ENCODE assay signal across 15 cellular contexts in genomic region chr2:64222351-64222750, GRCh38.
DNase-seq lines count a peak whose midpoint lies in the region; ATAC-seq and TF ChIP-seq lines count a peak whose summit lies in the region.
"Had no signal": no experiment of that assay in that cellular context is flagged by ENCODE, and none has a peak within 500 bp of the region (broad histone marks: within the 10 kb centered on the region; RNA-seq: fewer than 3 reads in every experiment).

No MANE protein-coding gene starts in this region.

- WGBS in hepatocyte (ENCODE audit: low lambda C conversion rate, missing lambda C conversion rate) = 55% methylated on average over 2 of the region's 2 CpGs
- WGBS in spleen, 5 donors = 70 to 87% (median 78%) methylated on average over 2 of the region's 2 CpGs
- 8 to 25% methylated on average over 2 of the region's 2 CpGs for WGBS in lower leg skin, 2 donors

- H3K79me2 ChIP-seq in hepatocyte = no peaks in the 10 kb centered on the region

- DNase-seq in DMS53 (lab: John Stamatoyannopoulos, UW) (peak; percentile 37), DMS53 treated with DMSO at 0.1 percent for 48 hours (lab: John Stamatoyannopoulos, UW; ENCODE audit: unreplicated experiment) (no peak), breast epithelium (ENCODE audit: low spot score in 2 of 2) (peak in 1 of 2 donors; percentile 62), hepatocyte (ENCODE audit: low spot score) (no peak), spleen (no peak), DMS114 treated with DMSO at 0.1 percent for 48 hours (lab: John Stamatoyannopoulos, UW; ENCODE audit: unreplicated experiment) (no peak), lower leg skin (ENCODE audit: low spot score in 2 of 2) (no peak)
- DNase-seq: activated gamma-delta T cell treated with Interleukin-2 at 50 U/mL for 16 hours, endodermal cell, NCI-H2081 treated with DMSO at 0.1 percent for 48 hours, nucleus accumbens, thyroid gland had no signal

- no peak for ATAC-seq in HG03469 (IDR thresholded peaks at IDR 0.05; ENCODE audit: unreplicated experiment)
- ATAC-seq: WTC11 had no signal

- H3K4me1 ChIP-seq in breast epithelium = peaks cover 5 to 25% of the 10 kb centered on the region in 2 donors
- H3K4me1 ChIP-seq in hepatocyte (ENCODE audit: insufficient read depth) = peaks cover 34% of the 10 kb centered on the region
- peaks cover 3 to 62% (median 47%) of the 10 kb centered on the region in 6 donors for H3K4me1 ChIP-seq in spleen

- H3K27ac ChIP-seq in breast epithelium (peak overlapping the region; percentile 78 to 85), hepatocyte (peak overlapping the region; percentile 22), spleen (peak overlapping the region in 7 of 8 donors; percentile 65 to 91 (median 74))
- H3K27ac ChIP-seq: 22Rv1, thyroid gland had no signal

- H3K9me3 ChIP-seq in breast epithelium (no peaks in the 10 kb centered on the region), hepatocyte (ENCODE audit: low read depth) (no peaks in the 10 kb centered on the region), spleen (no peaks in the 10 kb centered on the region)
- H3K9me3 ChIP-seq: thyroid gland had no signal

- no peaks in the 10 kb centered on the region for H3K27me3 ChIP-seq in breast epithelium
- no peaks in the 10 kb centered on the region for H3K27me3 ChIP-seq in hepatocyte
- H3K27me3 ChIP-seq in spleen (replicated peaks in 1 of 7) = no peaks in the 10 kb centered on the region
- H3K27me3 ChIP-seq: thyroid gland had no signal

- H2AFZ ChIP-seq in hepatocyte = no peak overlapping the region

- no peaks in the 10 kb centered on the region for H3K36me3 ChIP-seq in breast epithelium
- no peaks in the 10 kb centered on the region for H3K36me3 ChIP-seq in hepatocyte (replicated peaks; ENCODE audit: insufficient read depth, low read depth)
- no peaks in the 10 kb centered on the region for H3K36me3 ChIP-seq in spleen
- H3K36me3 ChIP-seq: thyroid gland had no signal

- TF ChIP-seq POLR2A in breast epithelium (IDR thresholded peaks at IDR 0.05) (no peak), spleen (IDR thresholded peaks at IDR 0.05) (no peak), lower leg skin (IDR thresholded peaks at IDR 0.05) (no peak)

- TF ChIP-seq CTCF in breast epithelium (IDR thresholded peaks at IDR 0.05) (no peak), hepatocyte (IDR thresholded peaks at IDR 0.05; ENCODE audit: poor library complexity) (no peak), spleen (IDR thresholded peaks at IDR 0.05 in 8 of 11, conservative IDR thresholded peaks at IDR 0.05 in 3 of 11) (no peak), lower leg skin (IDR thresholded peaks at IDR 0.05) (no peak)

- intact Hi-C loops in breast epithelium (cut with DNase I; ENCODE audit: low total_unique reads) = no loop called here
- intact Hi-C loops in spleen (cut with DNase I; ENCODE audit: low total_unique reads) = no loop called here
- intact Hi-C loops in lower leg skin (cut with DNase I; ENCODE audit: low total_unique reads) = no loop called here

- H3K9me2 ChIP-seq in hepatocyte (replicated peaks; ENCODE audit: insufficient read depth) = no peaks in the 10 kb centered on the region

- no peaks in the 10 kb centered on the region for H4K20me1 ChIP-seq in hepatocyte (ENCODE audit: insufficient read depth, poor library complexity, severe bottlenecking)

- H3K4me2 ChIP-seq in hepatocyte = peak overlapping the region; percentile 21

- H3K4me3 ChIP-seq in breast epithelium (no peak overlapping the region), hepatocyte (no peak overlapping the region), spleen (peak overlapping the region in 1 of 8 donors; percentile 23), lower leg skin (ENCODE audit: low read depth, poor library complexity, severe bottlenecking) (no peak overlapping the region)
- H3K4me3 ChIP-seq: thyroid gland had no signal

Comparison
In these comparisons a context has a peak if more than half of its experiments do, and no peak if none do; other contexts are left out.
1. H3K27ac ChIP-seq: peak in every context shown above with its lines; median percentile 82 in breast epithelium; 74 in spleen; 22 in hepatocyte.